ENCODE assay signal across 28 cellular contexts in genomic region chr1:174314433-174314832, GRCh38.
DNase-seq lines count a peak whose midpoint lies in the region; ATAC-seq and TF ChIP-seq lines count a peak whose summit lies in the region.
"Had no signal": no experiment of that assay in that cellular context is flagged by ENCODE, and none has a peak within 500 bp of the region (broad histone marks: within the 10 kb centered on the region; RNA-seq: fewer than 3 reads in every experiment).

No MANE protein-coding gene starts in this region.

- no peaks in the 10 kb centered on the region for H3K27me3 Mint-ChIP-seq in activated B cell treated with CpG ODN at 0.5 μM for 24 hours
- H3K27me3 Mint-ChIP-seq: T-cell had no signal

- intact Hi-C loops in activated B cell treated with CpG ODN at 0.5 μM for 24 hours (cut with micrococcal nuclease) (no loop called here), posterior cingulate gyrus (cut with DNase I) (no loop called here)

- no peak for TF ChIP-seq CTCF in activated B cell treated with CpG ODN at 0.5 μM for 24 hours (IDR thresholded peaks at IDR 0.05)

- POLR2A ChIA-PET in activated B cell treated with CpG ODN at 0.5 μM for 24 hours (lab: Charles Lee): no interaction called here

- no peak for ATAC-seq in activated B cell treated with CpG ODN at 0.5 μM for 24 hours (ENCODE audit: low read depth)
- ATAC-seq: T-cell had no signal

- peaks cover 64% of the 10 kb centered on the region for H3K4me1 Mint-ChIP-seq in activated B cell treated with CpG ODN at 0.5 μM for 24 hours

- H3K27ac Mint-ChIP-seq in activated B cell treated with CpG ODN at 0.5 μM for 24 hours: peak overlapping the region; percentile 75
- H3K27ac Mint-ChIP-seq: T-cell had no signal

- peaks cover 45% of the 10 kb centered on the region for H3K9me3 Mint-ChIP-seq in activated B cell treated with CpG ODN at 0.5 μM for 24 hours

- peak overlapping the region; percentile 52 for H3K4me3 Mint-ChIP-seq in activated B cell treated with CpG ODN at 0.5 μM for 24 hours
- H3K4me3 Mint-ChIP-seq: CD14-positive monocyte, T-cell had no signal

- CTCF ChIA-PET in activated B cell treated with CpG ODN at 0.5 μM for 24 hours (lab: Charles Lee): no interaction called here

- DNase-seq in SIG-M5 treated with dmso at 0.1 percent for 504 hours (lab: John Stamatoyannopoulos, UW; ENCODE audit: unreplicated experiment) (peak; percentile 26), SIG-M5 (lab: John Stamatoyannopoulos, UW) (no peak), NOMO-1 treated with DMSO at 0.1 percent for 48 hours (lab: John Stamatoyannopoulos, UW; ENCODE audit: unreplicated experiment) (peak; percentile 64), activated B cell treated with CpG ODN at 0.5 μM for 24 hours (no peak), DMS153 (lab: John Stamatoyannopoulos, UW) (no peak), A172 (ENCODE audit: low spot score) (no peak), NCI-H82 (lab: John Stamatoyannopoulos, UW) (no peak), posterior cingulate gyrus (no peak)
- DNase-seq: 8988T, DMS53, EL, GF-D8, GOT3, HCEC 1CT, IMR-90, Karpas-422, NCI-H1105, NCI-H146, NCI-H2029, NCI-H226, NCI-H510A treated with DMSO at 0.1 percent for 48 hours, NCI-H748 treated with DMSO at 0.1 percent for 48 hours, PC-9, RPMI8226, SHP77, SK-N-SH, T-cell had no signal

- H3K36me3 Mint-ChIP-seq in activated B cell treated with CpG ODN at 0.5 μM for 24 hours (ENCODE audit: low read depth): peaks cover 92% of the 10 kb centered on the region

Comparison
In these comparisons a context has a peak if more than half of its experiments do, and no peak if none do; other contexts are left out.
1. DNase-seq: peak in SIG-M5 treated with dmso at 0.1 percent for 504 hours (single experiment) and NOMO-1 treated with DMSO at 0.1 percent for 48 hours (single experiment); none in SIG-M5 (single experiment), activated B cell treated with CpG ODN at 0.5 μM for 24 hours (single experiment), DMS153 (single experiment), A172 (single experiment), NCI-H82 (single experiment) and posterior cingulate gyrus (0 of 10).